In genomic region chr7:80722596-80723141, GRCh38 we compare ENCODE assay signal across 8 cellular contexts.
DNase-seq lines count a peak whose midpoint lies in the region; ATAC-seq and TF ChIP-seq lines count a peak whose summit lies in the region.

No MANE protein-coding gene starts in this region.

- H3K27me3 Mint-ChIP-seq in neural progenitor cell (ENCODE audit: insufficient read depth, low read depth) = peaks cover 2% of the 10 kb centered on the region

- DNase-seq in Ammon's horn (ENCODE audit: low spot score) (peak; percentile 21), esophagus muscularis mucosa (ENCODE audit: extremely low spot score) (peak; percentile 92), neural progenitor cell (ENCODE audit: low spot score) (peak; percentile 10), medulla oblongata (ENCODE audit: extremely low spot score) (no peak)
- DNase-seq in activated T-cell treated with anti-CD3 and anti-CD28 coated beads, Interleukin-2, amount 50 U/mL, for 48 hours = no peak
- DNase-seq in activated naive CD4-positive, alpha-beta T cell treated with Interleukin-2 at 50 U/mL for 16 hours = no peak

- TF ChIP-seq CTCF in OCI-LY3 (IDR thresholded peaks at IDR 0.05; ENCODE audit: low read depth, low read length) (no peak), esophagus muscularis mucosa (IDR thresholded peaks at IDR 0.05) (no peak), neural progenitor cell (IDR thresholded peaks at IDR 0.05) (no peak)

- H3K4me3 ChIP-seq in OCI-LY3 (ENCODE audit: low read length) (no peak overlapping the region), esophagus muscularis mucosa (no peak overlapping the region), neural progenitor cell (no peak overlapping the region)

- H3K27ac Mint-ChIP-seq in neural progenitor cell = peak overlapping the region; percentile 81

- H3K9ac ChIP-seq in OCI-LY3 (ENCODE audit: low read length) = no peak overlapping the region
- H3K9ac ChIP-seq in neural progenitor cell = no peak overlapping the region

- H4K20me1 ChIP-seq in OCI-LY3 (ENCODE audit: insufficient read depth, low read length) (no peaks in the 10 kb centered on the region), neural progenitor cell (ENCODE audit: low read depth) (no peaks in the 10 kb centered on the region)

- H3K4me2 ChIP-seq in OCI-LY3 (ENCODE audit: low read length) (no peak overlapping the region; the same call in 1 of the 2 replicates), neural progenitor cell (no peak overlapping the region)

- H3K27me3 ChIP-seq in OCI-LY3 (ENCODE audit: low read depth, low read length) (no peaks in the 10 kb centered on the region), esophagus muscularis mucosa (no peaks in the 10 kb centered on the region), neural progenitor cell (no peaks in the 10 kb centered on the region)

- peak overlapping the region; percentile 5 for H3K4me3 Mint-ChIP-seq in neural progenitor cell

- no peak overlapping the region for H3K27ac ChIP-seq in OCI-LY3 (ENCODE audit: low read length)
- H3K27ac ChIP-seq in esophagus muscularis mucosa (replicated peaks in 1 of 4) = peak overlapping the region; percentile 69 to 85 (median 84)
- H3K27ac ChIP-seq in neural progenitor cell = peak overlapping the region; percentile 34

- peaks cover 44% of the 10 kb centered on the region for H3K4me1 Mint-ChIP-seq in neural progenitor cell

- ATAC-seq in HG02798 (IDR thresholded peaks at IDR 0.05; ENCODE audit: poor library complexity, unreplicated experiment) = no peak

- H2AFZ ChIP-seq in OCI-LY3 (ENCODE audit: low read depth, low read length) (0 out of 2 replicates have a peak overlapping the region, but pooled peaks have one; percentile 0), neural progenitor cell (replicated peaks) (no peak overlapping the region)

- intact Hi-C loops in esophagus muscularis mucosa (cut with DNase I) = loop anchor here (10.0 kb wide), 1 partner anchor 192 kb away; the partner anchor contains the start of gene SEMA3C

- 44% methylated on average over 3 of the region's 3 CpGs for WGBS in esophagus muscularis mucosa

- TF ChIP-seq POLR2A in esophagus muscularis mucosa (IDR thresholded peaks at IDR 0.05; ENCODE audit: low read depth) = no peak

- H3K9me3 ChIP-seq in OCI-LY3 (ENCODE audit: insufficient read depth, low read length) (no peaks in the 10 kb centered on the region), esophagus muscularis mucosa (no peaks in the 10 kb centered on the region), neural progenitor cell (ENCODE audit: low read depth) (no peaks in the 10 kb centered on the region)

- H3K79me2 ChIP-seq in OCI-LY3 (ENCODE audit: low read length) (no peaks in the 10 kb centered on the region), neural progenitor cell (ENCODE audit: low read depth) (no peaks in the 10 kb centered on the region)

- peaks cover 3% of the 10 kb centered on the region for H3F3A ChIP-seq in neural progenitor cell (ENCODE audit: low read depth)

- H3K36me3 Mint-ChIP-seq in neural progenitor cell = no peaks in the 10 kb centered on the region

- H3K4me1 ChIP-seq in OCI-LY3 (ENCODE audit: low read length) = peaks cover 56% of the 10 kb centered on the region
- peaks cover 7 to 44% (median 42%) of the 10 kb centered on the region in 4 donors for H3K4me1 ChIP-seq in esophagus muscularis mucosa
- peaks cover 16% of the 10 kb centered on the region for H3K4me1 ChIP-seq in neural progenitor cell

- H3K36me3 ChIP-seq in OCI-LY3 (replicated peaks; ENCODE audit: low read depth, low read length) = no peaks in the 10 kb centered on the region
- H3K36me3 ChIP-seq in esophagus muscularis mucosa = no peaks in the 10 kb centered on the region
- H3K36me3 ChIP-seq in neural progenitor cell = no peaks in the 10 kb centered on the region

- no peak for TF ChIP-seq EP300 in esophagus muscularis mucosa (IDR thresholded peaks at IDR 0.05)

- H3K9me3 Mint-ChIP-seq in neural progenitor cell = no peaks in the 10 kb centered on the region

Comparison
In these comparisons a context has a peak if more than half of its experiments do, and no peak if none do; other contexts are left out.
1. DNase-seq: peak in Ammon's horn (single experiment), esophagus muscularis mucosa (single experiment) and neural progenitor cell (single experiment); none in medulla oblongata (single experiment), activated T-cell treated with anti-CD3 and anti-CD28 coated beads, Interleukin-2, amount 50 U/mL, for 48 hours (0 of 2) and activated naive CD4-positive, alpha-beta T cell treated with Interleukin-2 at 50 U/mL for 16 hours (single experiment).